8 cellular contexts compared by ENCODE assay signal in genomic region chr20:22312744-22313346, GRCh38.
DNase-seq lines count a peak whose midpoint lies in the region; ATAC-seq, FAIRE-seq and TF ChIP-seq lines count a peak whose summit lies in the region.

No MANE protein-coding gene starts in this region.

- H3K4me3 Mint-ChIP-seq in activated T-helper 1 cell treated with anti-CD3 and anti-CD28 coated beads, Interleukin-12 subunit alpha, Interleukin-12 subunit beta, Interleukin-2, Interleukin-4 antibody, amounts not matched to agents 30 ng/mL and 10 ng/mL and 1 ng/mL, durations not matched to agents 14 hours and 24 hours and 36 hours = no peak overlapping the region
- no peak overlapping the region for H3K4me3 Mint-ChIP-seq in CD4-positive, alpha-beta T cell
- no peak overlapping the region for H3K4me3 Mint-ChIP-seq in naive thymus-derived CD4-positive, alpha-beta T cell

- H3K27me3 ChIP-seq in stomach = peaks cover 0 to 7% (median 0%) of the 10 kb centered on the region in 3 donors
- H3K27me3 ChIP-seq in CD4-positive, alpha-beta T cell (ENCODE audit: control insufficient read depth, insufficient read depth, low read length) = no peaks in the 10 kb centered on the region
- H3K27me3 ChIP-seq in naive thymus-derived CD4-positive, alpha-beta T cell (ENCODE audit: control insufficient read depth in 2 of 2, insufficient read depth in 2 of 2, low read length in 2 of 2) = no peaks in the 10 kb centered on the region

- no peak for FAIRE-seq in GM19239 (lab: Jason Lieb, UNC)

- H3K27me3 Mint-ChIP-seq in activated T-helper 1 cell treated with anti-CD3 and anti-CD28 coated beads, Interleukin-12 subunit alpha, Interleukin-12 subunit beta, Interleukin-2, Interleukin-4 antibody, amounts not matched to agents 30 ng/mL and 10 ng/mL and 1 ng/mL, durations not matched to agents 14 hours and 24 hours and 36 hours (ENCODE audit: insufficient read depth) = peaks cover 4% of the 10 kb centered on the region
- no peaks in the 10 kb centered on the region for H3K27me3 Mint-ChIP-seq in CD4-positive, alpha-beta T cell
- peaks cover 0 to 8% (median 5%) of the 10 kb centered on the region in 5 donors for H3K27me3 Mint-ChIP-seq in naive thymus-derived CD4-positive, alpha-beta T cell

- no peaks in the 10 kb centered on the region for H3K36me3 Mint-ChIP-seq in activated T-helper 1 cell treated with anti-CD3 and anti-CD28 coated beads, Interleukin-12 subunit alpha, Interleukin-12 subunit beta, Interleukin-2, Interleukin-4 antibody, amounts not matched to agents 30 ng/mL and 10 ng/mL and 1 ng/mL, durations not matched to agents 14 hours and 24 hours and 36 hours (ENCODE audit: low read depth)
- H3K36me3 Mint-ChIP-seq in CD4-positive, alpha-beta T cell (ENCODE audit: low read depth) = no peaks in the 10 kb centered on the region
- H3K36me3 Mint-ChIP-seq in naive thymus-derived CD4-positive, alpha-beta T cell = no peaks in the 10 kb centered on the region

- intact Hi-C loops in stomach (cut with DNase I; ENCODE audit: low total_unique reads) = no loop called here
- intact Hi-C loops in activated T-helper 1 cell treated with anti-CD3 and anti-CD28 coated beads, Interleukin-12 subunit alpha, Interleukin-12 subunit beta, Interleukin-2, Interleukin-4 antibody, amounts not matched to agents 30 ng/mL and 10 ng/mL and 1 ng/mL, durations not matched to agents 14 hours and 24 hours and 36 hours (cut with micrococcal nuclease) = no loop called here
- intact Hi-C loops in CD4-positive, alpha-beta T cell (cut with DNase I, micrococcal nuclease) = no loop called here
- intact Hi-C loops in naive thymus-derived CD4-positive, alpha-beta T cell (cut with micrococcal nuclease) = no loop called here

- H3K9me3 ChIP-seq in stomach = no peaks in the 10 kb centered on the region
- no peaks in the 10 kb centered on the region for H3K9me3 ChIP-seq in CD4-positive, alpha-beta T cell (ENCODE audit: control insufficient read depth, low read length)
- no peaks in the 10 kb centered on the region for H3K9me3 ChIP-seq in naive thymus-derived CD4-positive, alpha-beta T cell (ENCODE audit: control insufficient read depth in 2 of 3, low read length in 3 of 3)

- CTCF ChIA-PET in CD4-positive, alpha-beta T cell (lab: Charles Lee) = no interaction called here
- CTCF ChIA-PET in naive thymus-derived CD4-positive, alpha-beta T cell (lab: Charles Lee) = no interaction called here

- 2 to 5% (median 3%) methylated on average over 6 of the region's 6 CpGs for WGBS in stomach, 5 donors

- H3K27ac ChIP-seq in stomach = no peak overlapping the region
- H3K27ac ChIP-seq in CD4-positive, alpha-beta T cell (ENCODE audit: low read depth, low read length) = no peak overlapping the region
- no peak overlapping the region for H3K27ac ChIP-seq in naive thymus-derived CD4-positive, alpha-beta T cell (ENCODE audit: low read depth, low read length)

- POLR2A ChIA-PET in CD4-positive, alpha-beta T cell (lab: Charles Lee) = no interaction called here
- POLR2A ChIA-PET in naive thymus-derived CD4-positive, alpha-beta T cell (lab: Charles Lee) = no interaction called here

- no peak overlapping the region for H3K4me3 ChIP-seq in stomach
- H3K4me3 ChIP-seq in naive thymus-derived CD4-positive, alpha-beta T cell (ENCODE audit: low read length) = no peak overlapping the region

- no peak for ATAC-seq in CD4-positive, alpha-beta T cell (ENCODE audit: poor library complexity)
- ATAC-seq in naive thymus-derived CD4-positive, alpha-beta T cell = no peak

- H3K36me3 ChIP-seq in stomach = no peaks in the 10 kb centered on the region
- H3K36me3 ChIP-seq in naive thymus-derived CD4-positive, alpha-beta T cell (ENCODE audit: control insufficient read depth in 2 of 3, insufficient read depth in 3 of 3, low read length in 3 of 3) = no peaks in the 10 kb centered on the region

- no peak for TF ChIP-seq EP300 in stomach (IDR thresholded peaks at IDR 0.05)

- no peaks in the 10 kb centered on the region for H3K4me1 ChIP-seq in stomach
- H3K4me1 ChIP-seq in naive thymus-derived CD4-positive, alpha-beta T cell (ENCODE audit: control insufficient read depth in 2 of 2, insufficient read depth in 2 of 2, low read length in 2 of 2) = no peaks in the 10 kb centered on the region

- TF ChIP-seq CTCF in AG09319 (IDR thresholded peaks at IDR 0.05; ENCODE audit: low read depth, low read length) (peak; percentile 67), stomach (IDR thresholded peaks at IDR 0.05) (peak in 4 of 7 experiments; percentile 35 to 54 (median 48))
- no peak for TF ChIP-seq CTCF in CD4-positive, alpha-beta T cell (IDR thresholded peaks at IDR 0.05)

- DNase-seq in AG09319 (ENCODE audit: extremely low read depth, low read depth) (no peak), GM19239 (ENCODE audit: insufficient read length, low spot score) (peak; percentile 2), RKO (ENCODE audit: low spot score) (peak; percentile 55), glomerular endothelial cell (ENCODE audit: extremely low read depth, low read depth, low spot score) (peak; percentile 10), stomach (peak; percentile 31)
- no peak for DNase-seq in activated T-helper 1 cell treated with anti-CD3 and anti-CD28 coated beads, Interleukin-12 subunit alpha, Interleukin-12 subunit beta, Interleukin-2, Interleukin-4 antibody, amounts not matched to agents 30 ng/mL and 10 ng/mL and 1 ng/mL, durations not matched to agents 14 hours and 24 hours and 36 hours (ENCODE audit: low spot score)
- DNase-seq in CD4-positive, alpha-beta T cell = no peak
- no peak for DNase-seq in naive thymus-derived CD4-positive, alpha-beta T cell

- no peaks in the 10 kb centered on the region for H3K4me1 Mint-ChIP-seq in activated T-helper 1 cell treated with anti-CD3 and anti-CD28 coated beads, Interleukin-12 subunit alpha, Interleukin-12 subunit beta, Interleukin-2, Interleukin-4 antibody, amounts not matched to agents 30 ng/mL and 10 ng/mL and 1 ng/mL, durations not matched to agents 14 hours and 24 hours and 36 hours (ENCODE audit: low read depth)
- H3K4me1 Mint-ChIP-seq in CD4-positive, alpha-beta T cell (ENCODE audit: low read depth) = no peaks in the 10 kb centered on the region
- no peaks in the 10 kb centered on the region for H3K4me1 Mint-ChIP-seq in naive thymus-derived CD4-positive, alpha-beta T cell

- no peaks in the 10 kb centered on the region for H3K9me3 Mint-ChIP-seq in activated T-helper 1 cell treated with anti-CD3 and anti-CD28 coated beads, Interleukin-12 subunit alpha, Interleukin-12 subunit beta, Interleukin-2, Interleukin-4 antibody, amounts not matched to agents 30 ng/mL and 10 ng/mL and 1 ng/mL, durations not matched to agents 14 hours and 24 hours and 36 hours
- H3K9me3 Mint-ChIP-seq in CD4-positive, alpha-beta T cell = no peaks in the 10 kb centered on the region
- peaks cover 0 to 4% (median 0%) of the 10 kb centered on the region in 11 donors for H3K9me3 Mint-ChIP-seq in naive thymus-derived CD4-positive, alpha-beta T cell

- no peak overlapping the region for H3K27ac Mint-ChIP-seq in activated T-helper 1 cell treated with anti-CD3 and anti-CD28 coated beads, Interleukin-12 subunit alpha, Interleukin-12 subunit beta, Interleukin-2, Interleukin-4 antibody, amounts not matched to agents 30 ng/mL and 10 ng/mL and 1 ng/mL, durations not matched to agents 14 hours and 24 hours and 36 hours
- H3K27ac Mint-ChIP-seq in CD4-positive, alpha-beta T cell = no peak overlapping the region
- H3K27ac Mint-ChIP-seq in naive thymus-derived CD4-positive, alpha-beta T cell = no peak overlapping the region

- no peak for TF ChIP-seq POLR2A in stomach (IDR thresholded peaks at IDR 0.05)

Comparison
In these comparisons a context has a peak if more than half of its experiments do, and no peak if none do; other contexts are left out.
1. DNase-seq: peak in GM19239 (single experiment), RKO (single experiment), glomerular endothelial cell (single experiment) and stomach (single experiment); none in AG09319 (single experiment), activated T-helper 1 cell treated with anti-CD3 and anti-CD28 coated beads, Interleukin-12 subunit alpha, Interleukin-12 subunit beta, Interleukin-2, Interleukin-4 antibody, amounts not matched to agents 30 ng/mL and 10 ng/mL and 1 ng/mL, durations not matched to agents 14 hours and 24 hours and 36 hours (single experiment), CD4-positive, alpha-beta T cell (0 of 10) and naive thymus-derived CD4-positive, alpha-beta T cell (0 of 9).